Comparison of ENCODE assay signal across 2 cellular contexts in genomic region chr3:177740270-177740669, GRCh38.
TF ChIP-seq lines count a peak whose summit lies in the region.

No MANE protein-coding gene starts in this region.

TF ChIP-seq in GM23338, 12 proteins besides CTCF, POLR2A, EP300 and RAD21 (continued from another document):
- no peak for TF ChIP-seq ZNF462 (CRISPR knock-in tag; IDR thresholded peaks at IDR 0.05)
- no peak for TF ChIP-seq REST (IDR thresholded peaks at IDR 0.05; ENCODE audit: unreplicated experiment)
- no peak for TF ChIP-seq EZH2phosphoT487 (IDR thresholded peaks at IDR 0.05; ENCODE audit: unreplicated experiment)
- TF ChIP-seq ZNF331 (CRISPR knock-in tag; IDR thresholded peaks at IDR 0.05; ENCODE audit: low read depth), result no peak
- TF ChIP-seq ETS1 (IDR thresholded peaks at IDR 0.05), result no peak
- TF ChIP-seq JUNB (IDR thresholded peaks at IDR 0.05; ENCODE audit: unreplicated experiment), result no peak
- no peak for TF ChIP-seq STAT1 (IDR thresholded peaks at IDR 0.05; ENCODE audit: unreplicated experiment)
- no peak for TF ChIP-seq POLR2AphosphoS5 (IDR thresholded peaks at IDR 0.05; ENCODE audit: low read depth)
- no peak for TF ChIP-seq EZH2 (IDR thresholded peaks at IDR 0.05; ENCODE audit: low read depth, unreplicated experiment)
- TF ChIP-seq CREB1 (CRISPR knock-in tag; IDR thresholded peaks at IDR 0.05; ENCODE audit: low read depth), result no peak

TF ChIP-seq in H1, 55 proteins besides CTCF, POLR2A, EP300 and RAD21 (continued from another document):
- no peak for TF ChIP-seq EGR1 (IDR thresholded peaks at IDR 0.05; ENCODE audit: borderline replicate concordance, low read depth, low read length)
- no peak for TF ChIP-seq RBBP5 (IDR thresholded peaks at IDR 0.05; ENCODE audit: borderline replicate concordance, low read depth, low read length)
- no peak for TF ChIP-seq USF2 (IDR thresholded peaks at IDR 0.05; ENCODE audit: low read length)
- no peak for TF ChIP-seq GABPA (IDR thresholded peaks at IDR 0.05; ENCODE audit: borderline replicate concordance, insufficient read depth, low read length)
- no peak for TF ChIP-seq CTBP2 (IDR thresholded peaks at IDR 0.05; ENCODE audit: borderline replicate concordance, insufficient read depth, insufficient read length, low read length)
- no peak for TF ChIP-seq SIN3A (conservative IDR thresholded peaks at IDR 0.05 in 1 of 2, IDR thresholded peaks at IDR 0.05 in 1 of 2; ENCODE audit: low read depth in 1 of 2, low read length in 2 of 2)
- no peak for TF ChIP-seq ASH2L (IDR thresholded peaks at IDR 0.05; ENCODE audit: low read length)
- no peak for TF ChIP-seq JUND (IDR thresholded peaks at IDR 0.05; ENCODE audit: low read length)
- TF ChIP-seq CHD1 (IDR thresholded peaks at IDR 0.05; ENCODE audit: low read depth, low read length), result no peak
- TF ChIP-seq KDM4A (IDR thresholded peaks at IDR 0.05; ENCODE audit: low read depth, low read length, severe bottlenecking), result no peak
- TF ChIP-seq E2F6 (IDR thresholded peaks at IDR 0.05), result no peak
- no peak for TF ChIP-seq RNF2 (IDR thresholded peaks at IDR 0.05; ENCODE audit: borderline replicate concordance, low read depth, low read length, missing control alignments, poor library complexity, severe bottlenecking)
- no peak for TF ChIP-seq SUZ12 (IDR thresholded peaks at IDR 0.05; ENCODE audit: low read length)
- no peak for TF ChIP-seq TAF7 (optimal IDR thresholded peaks at IDR 0.05; ENCODE audit: borderline replicate concordance, low read depth, low read length)
- no peak for TF ChIP-seq RFX5 (IDR thresholded peaks at IDR 0.05; ENCODE audit: borderline replicate concordance, low read depth, low read length)
- no peak for TF ChIP-seq MAX (IDR thresholded peaks at IDR 0.05)
